ENCODE assay signal across 24 cellular contexts in the genomic region with DNA sequence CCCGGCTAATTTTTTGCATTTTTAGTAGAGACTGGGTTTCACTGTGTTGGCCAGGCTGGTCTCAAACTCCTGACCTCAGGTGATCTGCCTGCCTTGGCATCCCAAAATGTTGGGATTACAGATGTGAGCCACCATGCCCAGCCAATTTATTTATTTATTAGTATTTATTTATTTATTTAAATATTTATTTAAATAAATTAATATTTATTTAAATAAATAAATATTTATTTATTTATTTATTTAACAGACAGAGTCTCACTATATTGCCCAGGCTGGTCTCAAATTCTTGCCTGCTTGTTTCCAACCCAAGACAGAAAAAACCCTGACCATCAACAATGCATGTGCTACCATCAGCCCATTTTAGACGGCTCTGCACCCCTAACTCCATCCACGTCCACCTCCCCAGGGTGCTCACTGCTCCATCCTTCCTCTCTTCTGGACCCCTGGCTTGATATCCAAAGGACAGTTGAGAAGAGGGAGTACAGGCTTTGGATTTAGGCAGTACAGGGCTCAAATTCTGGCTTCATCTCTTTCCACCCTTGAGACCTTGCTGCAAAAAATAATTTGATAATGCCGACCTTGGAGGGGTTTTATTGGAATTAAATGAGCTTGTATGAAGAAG.
"Had no signal": no experiment of that assay in that cellular context is flagged by ENCODE, and none has a peak within 500 bp of the region (broad histone marks: within the 10 kb centered on the region; RNA-seq: fewer than 3 reads in every experiment).

No MANE protein-coding gene starts in this region.

- H3K4me3 ChIP-seq: neural progenitor cell, ovary, psoas muscle, right lobe of liver, sigmoid colon, stomach, thoracic aorta, thyroid gland, tibial nerve, upper lobe of right lung, uterus had no signal

- H3K9me3 ChIP-seq: ovary, psoas muscle, right lobe of liver, sigmoid colon, stomach, thoracic aorta, thyroid gland, tibial nerve, upper lobe of right lung, uterus had no signal

- DNase-seq: natural killer cell; occipital lobe; ovary; posterior cingulate gyrus; psoas muscle; right cardiac atrium; right lobe of liver; sigmoid colon; small intestine; stimulated activated CD4-positive, alpha-beta T cell treated with anti-CD3 and anti-CD28 coated beads, Interleukin-15, amount 100 ng/mL, for 24 hours; stimulated activated CD4-positive, alpha-beta T cell treated with anti-CD3 and anti-CD28 coated beads, Interleukin-2, amount 100 ng/mL, for 24 hours; stimulated activated CD4-positive, alpha-beta T cell treated with anti-CD3 and anti-CD28 coated beads, Interleukin-2, amount 100 ng/mL, for 48 hours; stimulated activated CD4-positive, alpha-beta T cell treated with anti-CD3 and anti-CD28 coated beads, Interleukin-4, amount 100 ng/mL, for 24 hours; stimulated activated naive B cell treated with anti-CD40 and anti-IgM and Interleukin-4, amounts not matched to agents 10 μg/mL and 1 μg/mL and 100 μg/mL, for 72 hours; stimulated activated naive CD4-positive, alpha-beta T cell treated with Interleukin-2 at 50 U/mL for 16 hours; stomach; thyroid gland; upper lobe of right lung; uterus had no signal

- H3K27me3 ChIP-seq: neural progenitor cell, ovary, right lobe of liver, sigmoid colon, stomach, thyroid gland, tibial nerve, upper lobe of right lung, uterus had no signal

- ATAC-seq: natural killer cell; psoas muscle; right cardiac atrium; right lobe of liver; stimulated activated effector memory CD8-positive, alpha-beta T cell treated with anti-CD3 and anti-CD28 coated beads, Interleukin-12 subunit alpha, Interleukin-12 subunit beta, amount 100 ng/mL, for 72 hours; stimulated activated naive B cell treated with anti-CD40 and anti-IgM and Interleukin-4, amounts not matched to agents 10 μg/mL and 1 μg/mL and 100 μg/mL, for 72 hours; upper lobe of right lung had no signal

- H3K27ac ChIP-seq: neural progenitor cell, ovary, parathyroid adenoma, psoas muscle, right lobe of liver, sigmoid colon, stomach, thoracic aorta, thyroid gland, tibial nerve, upper lobe of right lung, uterus had no signal

- H3K36me3 ChIP-seq: neural progenitor cell, ovary, right lobe of liver, sigmoid colon, stomach, thoracic aorta, thyroid gland, tibial nerve, upper lobe of right lung, uterus had no signal

- H3K4me1 ChIP-seq: parathyroid adenoma, psoas muscle, right lobe of liver, sigmoid colon, stomach, thyroid gland, tibial nerve, upper lobe of right lung, uterus had no signal
